10 cellular contexts compared by ENCODE assay signal in genomic region chr2:147449323-147450080, GRCh38.
DNase-seq lines count a peak whose midpoint lies in the region; ATAC-seq and TF ChIP-seq lines count a peak whose summit lies in the region.
"Had no signal": no experiment of that assay in that cellular context is flagged by ENCODE, and none has a peak within 500 bp of the region (broad histone marks: within the 10 kb centered on the region; RNA-seq: fewer than 3 reads in every experiment).

No MANE protein-coding gene starts in this region.

- H3K4me1 Mint-ChIP-seq in GM23338, result peaks cover 37% of the 10 kb centered on the region
- H3K4me1 Mint-ChIP-seq in activated T-helper 17 cell treated with anti-CD3 and anti-CD28 coated beads, Interleukin-2, amount 50 U/mL, for 72 hours, result peaks cover 15% of the 10 kb centered on the region
- peaks cover 53% of the 10 kb centered on the region for H3K4me1 Mint-ChIP-seq in nephron
- H3K4me1 Mint-ChIP-seq in Calu3 (ENCODE audit: low read depth, unreplicated experiment), result no peaks in the 10 kb centered on the region

- peak overlapping the region; percentile 16; the same call in 1 of the 2 replicates for H3K4me3 ChIP-seq in GM23338
- H3K4me3 ChIP-seq: Peyer's patch had no signal

- H3K9me2 ChIP-seq in GM23338 (ENCODE audit: insufficient read depth), result peaks cover 9% of the 10 kb centered on the region; the same call in 1 of the 2 replicates

- H3K4me3 Mint-ChIP-seq in GM23338 (peak overlapping the region; percentile 62), nephron (peak overlapping the region in 1 of 3 experiments; percentile 22), Calu3 (ENCODE audit: low read depth, unreplicated experiment) (no peak overlapping the region)
- peak overlapping the region; percentile 62 for H3K4me3 Mint-ChIP-seq in activated T-helper 17 cell treated with anti-CD3 and anti-CD28 coated beads, Interleukin-2, amount 50 U/mL, for 72 hours
- H3K4me3 Mint-ChIP-seq: natural killer cell treated with Interleukin-12 subunit alpha and Interleukin-12 subunit beta and Interleukin-15 and Interleukin-18, amount 100 ng/mL, for 72 hours had no signal

- H4K20me1 ChIP-seq in GM23338 (replicated peaks; ENCODE audit: insufficient read depth), result no peaks in the 10 kb centered on the region

- TF ChIP-seq CTCF in GM23338 (conservative IDR thresholded peaks at IDR 0.05; ENCODE audit: low read depth in 2 of 2), result no peak
- no peak for TF ChIP-seq CTCF in nephron (IDR thresholded peaks at IDR 0.05; ENCODE audit: unreplicated experiment in 3 of 3)
- TF ChIP-seq CTCF in Calu3 (IDR thresholded peaks at IDR 0.05; ENCODE audit: unreplicated experiment), result no peak

- ATAC-seq in GM23338, result peak; percentile 92
- peak; percentile 82 for ATAC-seq in activated T-helper 17 cell treated with anti-CD3 and anti-CD28 coated beads, Interleukin-2, amount 50 U/mL, for 72 hours (replicated peaks)

- peaks cover 38% of the 10 kb centered on the region for H3K4me1 ChIP-seq in GM23338 (ENCODE audit: insufficient read depth)
- H3K4me1 ChIP-seq: Peyer's patch had no signal

- H3K9me3 Mint-ChIP-seq in GM23338 (peaks cover 11% of the 10 kb centered on the region), nephron (peaks cover 6% of the 10 kb centered on the region), Calu3 (ENCODE audit: low read depth, unreplicated experiment) (no peaks in the 10 kb centered on the region)
- no peaks in the 10 kb centered on the region for H3K9me3 Mint-ChIP-seq in activated T-helper 17 cell treated with anti-CD3 and anti-CD28 coated beads, Interleukin-2, amount 50 U/mL, for 72 hours
- H3K9me3 Mint-ChIP-seq: natural killer cell treated with Interleukin-12 subunit alpha and Interleukin-12 subunit beta and Interleukin-15 and Interleukin-18, amount 100 ng/mL, for 72 hours had no signal

- peak overlapping the region; percentile 54 for H3K4me2 ChIP-seq in GM23338

- no peak overlapping the region for H2AFZ ChIP-seq in GM23338

- BruUV-seq in Calu3 (replicated peaks; lab: Mats Ljungman, UMichigan), result no TSS peak

- no peaks in the 10 kb centered on the region for H3K36me3 ChIP-seq in GM23338 (ENCODE audit: insufficient read depth)
- H3K36me3 ChIP-seq: Peyer's patch had no signal

- H3K27me3 ChIP-seq in GM23338 (ENCODE audit: insufficient read depth), result no peaks in the 10 kb centered on the region
- H3K27me3 ChIP-seq: Peyer's patch had no signal

- no peaks in the 10 kb centered on the region for H3F3A ChIP-seq in GM23338 (replicated peaks; ENCODE audit: low read depth)

- H3K27ac ChIP-seq in GM23338 (ENCODE audit: low read depth), result peak overlapping the region; percentile 28; the same call in 1 of the 2 replicates
- H3K27ac ChIP-seq: Peyer's patch had no signal

- H3K27ac Mint-ChIP-seq in GM23338 (peak overlapping the region; percentile 88), nephron (peak overlapping the region; percentile 71 to 80 (median 75)), Calu3 (ENCODE audit: unreplicated experiment) (no peak overlapping the region)
- peak overlapping the region; percentile 82 for H3K27ac Mint-ChIP-seq in activated T-helper 17 cell treated with anti-CD3 and anti-CD28 coated beads, Interleukin-2, amount 50 U/mL, for 72 hours
- H3K27ac Mint-ChIP-seq: natural killer cell treated with Interleukin-12 subunit alpha and Interleukin-12 subunit beta and Interleukin-15 and Interleukin-18, amount 100 ng/mL, for 72 hours had no signal

- intact Hi-C loops in Calu3 (cut with micrococcal nuclease; ENCODE audit: unreplicated experiment), result no loop called here

- H3K79me2 ChIP-seq in GM23338 (replicated peaks; ENCODE audit: insufficient read depth), result no peaks in the 10 kb centered on the region

- H3K27me3 Mint-ChIP-seq in GM23338 (ENCODE audit: insufficient read depth, low read depth, poor library complexity), result no peaks in the 10 kb centered on the region
- H3K27me3 Mint-ChIP-seq in activated T-helper 17 cell treated with anti-CD3 and anti-CD28 coated beads, Interleukin-2, amount 50 U/mL, for 72 hours, result no peaks in the 10 kb centered on the region
- peaks cover 5% of the 10 kb centered on the region for H3K27me3 Mint-ChIP-seq in nephron (ENCODE audit: low read depth)
- no peaks in the 10 kb centered on the region for H3K27me3 Mint-ChIP-seq in Calu3 (ENCODE audit: unreplicated experiment)

- DNase-seq in GM23338 (ENCODE audit: low spot score) (peak; percentile 86), NCI-H2227 treated with DMSO at 0.1 percent for 48 hours (lab: John Stamatoyannopoulos, UW) (peak; percentile 80), GM03348 (ENCODE audit: low spot score) (no peak), Calu3 (no peak), NCI-H1436 (lab: John Stamatoyannopoulos, UW) (no peak)
- DNase-seq: activated gamma-delta T cell treated with Interleukin-2 at 50 U/mL for 16 hours, Peyer's patch had no signal

- H3K36me3 Mint-ChIP-seq in GM23338 (ENCODE audit: low read depth), result peaks cover 11% of the 10 kb centered on the region
- no peaks in the 10 kb centered on the region for H3K36me3 Mint-ChIP-seq in activated T-helper 17 cell treated with anti-CD3 and anti-CD28 coated beads, Interleukin-2, amount 50 U/mL, for 72 hours (ENCODE audit: low read depth)
- H3K36me3 Mint-ChIP-seq in nephron (ENCODE audit: low read depth), result no peaks in the 10 kb centered on the region
- H3K36me3 Mint-ChIP-seq in Calu3 (ENCODE audit: insufficient read depth, unreplicated experiment), result no peaks in the 10 kb centered on the region
- H3K36me3 Mint-ChIP-seq: natural killer cell treated with Interleukin-12 subunit alpha and Interleukin-12 subunit beta and Interleukin-15 and Interleukin-18, amount 100 ng/mL, for 72 hours had no signal

- CTCF ChIA-PET in Calu3 (lab: Charles Lee), result no interaction called here

TF ChIP-seq in GM23338, 12 proteins besides CTCF, POLR2A, EP300 and RAD21:
- TF ChIP-seq ZNF331 (CRISPR knock-in tag; IDR thresholded peaks at IDR 0.05; ENCODE audit: low read depth) (no peak), ETS1 (IDR thresholded peaks at IDR 0.05) (no peak), EZH2phosphoT487 (IDR thresholded peaks at IDR 0.05; ENCODE audit: unreplicated experiment) (no peak), NANOG (IDR thresholded peaks at IDR 0.05; ENCODE audit: borderline replicate concordance) (no peak), JUNB (IDR thresholded peaks at IDR 0.05; ENCODE audit: unreplicated experiment) (no peak), CREB1 (CRISPR knock-in tag; IDR thresholded peaks at IDR 0.05; ENCODE audit: low read depth) (no peak), POLR2AphosphoS5 (IDR thresholded peaks at IDR 0.05; ENCODE audit: low read depth) (no peak), STAT1 (IDR thresholded peaks at IDR 0.05; ENCODE audit: unreplicated experiment) (no peak), EZH2 (IDR thresholded peaks at IDR 0.05; ENCODE audit: low read depth, unreplicated experiment) (no peak), ZNF114 (CRISPR knock-in tag; IDR thresholded peaks at IDR 0.05) (no peak)
- TF ChIP-seq, protein P1, sequence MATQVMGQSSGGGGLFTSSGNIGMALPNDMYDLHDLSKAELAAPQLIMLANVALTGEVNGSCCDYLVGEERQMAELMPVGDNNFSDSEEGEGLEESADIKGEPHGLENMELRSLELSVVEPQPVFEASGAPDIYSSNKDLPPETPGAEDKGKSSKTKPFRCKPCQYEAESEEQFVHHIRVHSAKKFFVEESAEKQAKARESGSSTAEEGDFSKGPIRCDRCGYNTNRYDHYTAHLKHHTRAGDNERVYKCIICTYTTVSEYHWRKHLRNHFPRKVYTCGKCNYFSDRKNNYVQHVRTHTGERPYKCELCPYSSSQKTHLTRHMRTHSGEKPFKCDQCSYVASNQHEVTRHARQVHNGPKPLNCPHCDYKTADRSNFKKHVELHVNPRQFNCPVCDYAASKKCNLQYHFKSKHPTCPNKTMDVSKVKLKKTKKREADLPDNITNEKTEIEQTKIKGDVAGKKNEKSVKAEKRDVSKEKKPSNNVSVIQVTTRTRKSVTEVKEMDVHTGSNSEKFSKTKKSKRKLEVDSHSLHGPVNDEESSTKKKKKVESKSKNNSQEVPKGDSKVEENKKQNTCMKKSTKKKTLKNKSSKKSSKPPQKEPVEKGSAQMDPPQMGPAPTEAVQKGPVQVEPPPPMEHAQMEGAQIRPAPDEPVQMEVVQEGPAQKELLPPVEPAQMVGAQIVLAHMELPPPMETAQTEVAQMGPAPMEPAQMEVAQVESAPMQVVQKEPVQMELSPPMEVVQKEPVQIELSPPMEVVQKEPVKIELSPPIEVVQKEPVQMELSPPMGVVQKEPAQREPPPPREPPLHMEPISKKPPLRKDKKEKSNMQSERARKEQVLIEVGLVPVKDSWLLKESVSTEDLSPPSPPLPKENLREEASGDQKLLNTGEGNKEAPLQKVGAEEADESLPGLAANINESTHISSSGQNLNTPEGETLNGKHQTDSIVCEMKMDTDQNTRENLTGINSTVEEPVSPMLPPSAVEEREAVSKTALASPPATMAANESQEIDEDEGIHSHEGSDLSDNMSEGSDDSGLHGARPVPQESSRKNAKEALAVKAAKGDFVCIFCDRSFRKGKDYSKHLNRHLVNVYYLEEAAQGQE (IDR thresholded peaks at IDR 0.05; ENCODE audit: unreplicated experiment), result no peak

Comparison
In these comparisons a context has a peak if more than half of its experiments do, and no peak if none do; other contexts are left out.
1. DNase-seq: peak in GM23338 (single experiment) and NCI-H2227 treated with DMSO at 0.1 percent for 48 hours (single experiment); none in GM03348 (single experiment), Calu3 (single experiment) and NCI-H1436 (single experiment).